ENCODE assay signal across 10 cellular contexts in the genomic region with DNA sequence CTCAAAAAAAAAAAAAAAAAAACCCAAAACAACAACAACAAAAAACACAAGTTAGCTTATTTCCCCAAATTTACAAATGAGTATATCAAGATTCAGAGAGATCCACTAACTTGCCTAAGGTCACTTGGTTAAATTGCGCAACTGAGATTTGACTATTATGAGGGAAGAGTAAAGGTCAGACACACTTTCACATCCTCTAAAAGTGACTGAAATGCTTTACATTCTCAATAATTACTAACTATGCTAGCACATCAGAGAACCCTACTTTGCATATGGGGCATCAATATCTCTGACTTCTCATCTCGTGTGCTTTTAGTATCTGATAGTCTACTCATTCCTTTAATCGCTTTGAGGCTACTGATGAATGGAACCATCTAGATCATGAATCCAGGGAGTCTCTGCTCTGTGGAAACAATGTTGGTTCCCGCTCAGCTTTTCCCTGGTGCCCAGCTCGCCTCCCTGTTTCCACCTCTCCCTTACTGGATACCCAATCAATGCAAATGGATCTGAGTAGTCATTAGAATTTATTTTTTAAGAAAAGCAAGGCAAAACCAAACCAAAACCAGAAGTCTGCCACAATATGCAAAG.
DNase-seq lines count a peak whose midpoint lies in the region; ATAC-seq and TF ChIP-seq lines count a peak whose summit lies in the region.
"Had no signal": no experiment of that assay in that cellular context is flagged by ENCODE, and none has a peak within 500 bp of the region (broad histone marks: within the 10 kb centered on the region; RNA-seq: fewer than 3 reads in every experiment).

No MANE protein-coding gene starts in this region.

- ATAC-seq in GM19452 (IDR thresholded peaks at IDR 0.05; ENCODE audit: unreplicated experiment) (peak; percentile 97), HG02938 (IDR thresholded peaks at IDR 0.05; ENCODE audit: unreplicated experiment) (peak; percentile 98)
- ATAC-seq: body of pancreas had no signal

- H3K4me3 ChIP-seq in GM12865 (ENCODE audit: low read depth, low read length) = no peak overlapping the region
- H3K4me3 ChIP-seq: body of pancreas had no signal

- no peak for TF ChIP-seq EP300 in Ishikawa (IDR thresholded peaks at IDR 0.05; ENCODE audit: borderline replicate concordance)

- no peak for TF ChIP-seq RAD21 in Ishikawa (IDR thresholded peaks at IDR 0.05; ENCODE audit: low read depth)

- TF ChIP-seq CTCF in GM12865 (IDR thresholded peaks at IDR 0.05; ENCODE audit: insufficient read depth, low read depth, low read length, missing control alignments) = no peak

- DNase-seq in GM12865 (ENCODE audit: low read depth) (peak; percentile 25), NCI-H1436 (lab: John Stamatoyannopoulos, UW) (no peak), D341Med (ENCODE audit: low spot score) (no peak), NCI-H510A treated with DMSO at 0.1 percent for 48 hours (lab: John Stamatoyannopoulos, UW) (no peak), foreskin melanocyte (no peak)
- DNase-seq: body of pancreas, NCI-H2227 treated with DMSO at 0.1 percent for 48 hours had no signal

TF ChIP-seq in Ishikawa, 13 proteins besides CTCF, POLR2A, EP300 and RAD21:
- TF ChIP-seq CEBPB (IDR thresholded peaks at IDR 0.05) = 0 out of 2 replicates have a peak, but pooled peaks have one; percentile 32
- no peak for TF ChIP-seq NFIC (IDR thresholded peaks at IDR 0.05)
